Comparison of ENCODE assay signal across 13 cellular contexts in genomic region chr3:196115678-196116083, GRCh38. TPM values are rescaled to one million over a fixed set of nuclear protein-coding genes. Genes with fewer than 3 reads are reported as not detected.
DNase-seq lines count a peak whose midpoint lies in the region; ATAC-seq and TF ChIP-seq lines count a peak whose summit lies in the region.
"Had no signal": no experiment of that assay in that cellular context is flagged by ENCODE, and none has a peak within 500 bp of the region (broad histone marks: within the 10 kb centered on the region; RNA-seq: fewer than 3 reads in every experiment).

No MANE protein-coding gene starts in this region.

- no peaks in the 10 kb centered on the region for H3K27me3 ChIP-seq in transverse colon
- no peaks in the 10 kb centered on the region for H3K27me3 ChIP-seq in left ventricle myocardium inferior (ENCODE audit: low read depth)

- H3K27ac ChIP-seq in OCI-LY7 (ENCODE audit: low read depth, low read length, poor library complexity, severe bottlenecking) (no peak overlapping the region), transverse colon (no peak overlapping the region), left ventricle myocardium inferior (replicated peaks) (no peak overlapping the region)

- TF ChIP-seq EP300 in transverse colon (IDR thresholded peaks at IDR 0.05; ENCODE audit: low read depth): no peak

- 63 to 70% methylated on average over 3 of the region's 3 CpGs for WGBS in transverse colon (ENCODE audit: low coverage in 1 of 2), 2 donors

- H3K4me1 ChIP-seq in OCI-LY7 (ENCODE audit: insufficient read depth, low read length, poor library complexity, severe bottlenecking): peaks cover 24% of the 10 kb centered on the region
- H3K4me1 ChIP-seq in transverse colon: no peaks in the 10 kb centered on the region
- peaks cover 13% of the 10 kb centered on the region for H3K4me1 ChIP-seq in left ventricle myocardium inferior

- no peaks in the 10 kb centered on the region for H3K36me3 ChIP-seq in OCI-LY7 (ENCODE audit: insufficient read depth, low read length)
- H3K36me3 ChIP-seq in transverse colon: no peaks in the 10 kb centered on the region
- no peaks in the 10 kb centered on the region for H3K36me3 ChIP-seq in left ventricle myocardium inferior

- TF ChIP-seq POLR2A in transverse colon (IDR thresholded peaks at IDR 0.05): no peak

- CTCF ChIA-PET in OCI-LY7 (lab: Charles Lee; ENCODE audit: unreplicated experiment): no interaction called here

- intact Hi-C loops in OCI-LY7 (cut with micrococcal nuclease; ENCODE audit: unreplicated experiment): no loop called here
- intact Hi-C loops in transverse colon (cut with DNase I; ENCODE audit: low total_unique reads): no loop called here
- intact Hi-C loops in left ventricle myocardium inferior (cut with micrococcal nuclease): no loop called here

- no peak overlapping the region for H3K4me3 ChIP-seq in OCI-LY7 (ENCODE audit: low read depth, low read length, poor library complexity, severe bottlenecking)
- no peak overlapping the region for H3K4me3 ChIP-seq in transverse colon
- no peak overlapping the region for H3K4me3 ChIP-seq in left ventricle myocardium inferior
- H3K4me3 ChIP-seq: smooth muscle cell had no signal

- in situ Hi-C loops in GM13976 (cut with MboI; ENCODE audit: low sequenced_read_pairs, unreplicated experiment) (no loop called here), transverse colon (cut with MboI; ENCODE audit: low pct_ligation_motif_present in 1 of 4, low pct_unique_long_range_greater_than_20kb in 1 of 4, low sequenced_read_pairs in 3 of 4) (no loop called here)

- ATAC-seq in GM19397 (IDR thresholded peaks at IDR 0.05; ENCODE audit: unreplicated experiment): peak; percentile 54
- ATAC-seq in HG02938 (IDR thresholded peaks at IDR 0.05; ENCODE audit: unreplicated experiment): peak; percentile 87

- H2AFZ ChIP-seq in OCI-LY7 (ENCODE audit: low read length): peak overlapping the region; percentile 8; the same call in 1 of the 2 replicates

- H3K9me3 ChIP-seq in OCI-LY7 (ENCODE audit: low read length) (no peaks in the 10 kb centered on the region), transverse colon (no peaks in the 10 kb centered on the region), left ventricle myocardium inferior (replicated peaks) (no peaks in the 10 kb centered on the region)

- no peaks in the 10 kb centered on the region for H4K20me1 ChIP-seq in OCI-LY7 (ENCODE audit: insufficient read depth, low read length)

- POLR2A ChIA-PET in OCI-LY7 (lab: Charles Lee): no interaction called here

- BruUV-seq in OCI-LY7 (replicated peaks; lab: Mats Ljungman, UMichigan): no TSS peak

- H3K4me2 ChIP-seq in OCI-LY7 (ENCODE audit: low read length): no peak overlapping the region
- H3K4me2 ChIP-seq: smooth muscle cell had no signal

- DNase-seq in GM13976 (ENCODE audit: low spot score) (peak; percentile 77), OCI-LY7 (ENCODE audit: low spot score) (no peak), NCI-H748 (lab: John Stamatoyannopoulos, UW; ENCODE audit: unreplicated experiment) (no peak), transverse colon (no peak), left ventricle myocardium inferior (no peak)
- DNase-seq in activated effector memory CD4-positive, alpha-beta T cell treated with anti-CD3 and anti-CD28 coated beads, Interleukin-2, amount 50 U/mL, for 16 hours: no peak
- DNase-seq: glutamatergic neuron; IMR-90; NCI-H526 treated with DMSO at 0.1 percent for 48 hours; stimulated activated naive CD4-positive, alpha-beta T cell had no signal

- TF ChIP-seq CTCF in GM13976 (IDR thresholded peaks at IDR 0.05; ENCODE audit: borderline replicate concordance, control extremely low read depth, extremely low read depth, insufficient read depth, missing control alignments): no peak
- TF ChIP-seq CTCF in OCI-LY7 (conservative IDR thresholded peaks at IDR 0.05; ENCODE audit: low read length): no peak
- no peak for TF ChIP-seq CTCF in transverse colon (IDR thresholded peaks at IDR 0.05)
- TF ChIP-seq CTCF in left ventricle myocardium inferior (IDR thresholded peaks at IDR 0.05; ENCODE audit: borderline replicate concordance): no peak

- no peaks in the 10 kb centered on the region for H3K9me2 ChIP-seq in OCI-LY7 (ENCODE audit: insufficient read depth, low read length)

- no peaks in the 10 kb centered on the region for H3K79me2 ChIP-seq in OCI-LY7 (ENCODE audit: insufficient read depth, low read depth, low read length)

RNA-seq across cellular contexts. Expression of gene TFRC, which starts 33.8 kb away (rescaled TPM):
- 127 and 129 TPM in 2 replicates for total RNA-seq in OCI-LY7 (2014; rRNA removed; shearing (Covaris generic))
- total RNA-seq in OCI-LY7 (2022) (160 and 236 TPM in 2 replicates), transverse colon (100 to 1,000 TPM; 117 to 404 (median 181) TPM), left ventricle myocardium inferior (76.4 TPM)
